8 cellular contexts compared by ENCODE assay signal in the genomic region with DNA sequence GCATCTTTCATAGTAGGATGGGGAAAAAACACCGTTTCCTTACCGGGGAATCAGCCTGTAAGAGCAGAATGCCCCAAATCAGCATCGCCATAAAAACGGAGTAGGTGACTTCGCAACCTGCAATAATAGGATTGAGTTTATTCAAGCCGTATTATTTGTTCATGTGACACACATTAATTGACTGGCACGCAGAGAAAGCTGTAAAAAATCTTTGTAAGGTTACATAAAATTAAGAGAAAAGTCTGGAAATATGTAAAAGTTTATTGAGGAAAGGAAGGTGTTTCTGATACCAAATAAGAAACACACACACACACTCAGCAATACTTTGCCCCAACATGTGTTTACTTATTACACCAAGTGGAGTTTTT. TPM values are rescaled to one million over a fixed set of nuclear protein-coding genes. Genes with fewer than 3 reads are reported as not detected.
A peak's percentile ranks its signal among the peaks of the same experiment; 100 is the strongest.
DNase-seq lines count a peak whose midpoint lies in the region; ATAC-seq and TF ChIP-seq lines count a peak whose summit lies in the region.

No MANE protein-coding gene starts in this region.

- peaks cover 4% of the 10 kb centered on the region for H3K4me1 ChIP-seq in rectal smooth muscle tissue (ENCODE audit: control insufficient read depth, insufficient read depth, low read length)

- H3K27ac ChIP-seq in rectal smooth muscle tissue (ENCODE audit: low read depth, low read length) = peak overlapping the region; percentile 85

- no peak for ATAC-seq in T-helper 17 cell

- H3K36me3 ChIP-seq in rectal smooth muscle tissue (ENCODE audit: control insufficient read depth, insufficient read depth, low read length) = no peaks in the 10 kb centered on the region

- peaks cover 24% of the 10 kb centered on the region for H3K4me1 Mint-ChIP-seq in T-helper 17 cell

- no peaks in the 10 kb centered on the region for H3K27me3 ChIP-seq in rectal smooth muscle tissue (ENCODE audit: control insufficient read depth, insufficient read depth, low read length)

- peak overlapping the region; percentile 95 for H3K4me3 Mint-ChIP-seq in T-helper 17 cell

- peak overlapping the region; percentile 76 for H3K27ac Mint-ChIP-seq in T-helper 17 cell

- H3K36me3 Mint-ChIP-seq in T-helper 17 cell (ENCODE audit: low read depth) = no peaks in the 10 kb centered on the region

- DNase-seq in GM12864 (ENCODE audit: low read depth) (no peak), T-helper 17 cell (no peak), fibroblast of pulmonary artery (ENCODE audit: low read depth) (no peak), hepatic stellate cell (ENCODE audit: low spot score) (no peak), kidney glomerular epithelial cell (lab: John Stamatoyannopoulos, UW) (no peak), COR-L47 (lab: John Stamatoyannopoulos, UW) (no peak), islet precursor cell (no peak)

- H3K4me3 ChIP-seq in GM12864 (ENCODE audit: low read depth, low read length) (peak overlapping the region; percentile 77), fibroblast of pulmonary artery (replicated peaks; ENCODE audit: low read depth, low read length) (peak overlapping the region; percentile 77), rectal smooth muscle tissue (ENCODE audit: low read length) (peak overlapping the region; percentile 94)

- H3K9ac ChIP-seq in rectal smooth muscle tissue (ENCODE audit: low read length) = peak overlapping the region; percentile 76

- no peaks in the 10 kb centered on the region for H3K9me3 ChIP-seq in T-helper 17 cell (ENCODE audit: control insufficient read depth, low read length, poor library complexity, severe bottlenecking)

- no peak for TF ChIP-seq CTCF in GM12864 (IDR thresholded peaks at IDR 0.05; ENCODE audit: low read depth, low read length, missing control alignments)
- no peak for TF ChIP-seq CTCF in fibroblast of pulmonary artery (IDR thresholded peaks at IDR 0.05; ENCODE audit: low read length, missing control alignments)

- no peaks in the 10 kb centered on the region for H3K27me3 Mint-ChIP-seq in T-helper 17 cell

RNA-seq across cellular contexts. Expression of gene CAPRIN2, which starts 0.6 kb away (rescaled TPM):
- 10 to 100 TPM; 19.1 to 28.5 TPM for total RNA-seq in T-helper 17 cell

RNA-seq across cellular contexts. Expression of gene IPO8, which starts 59.7 kb away (rescaled TPM):
- total RNA-seq in T-helper 17 cell = 10 to 100 TPM; 27.4 to 28.0 TPM
